In the genomic region with DNA sequence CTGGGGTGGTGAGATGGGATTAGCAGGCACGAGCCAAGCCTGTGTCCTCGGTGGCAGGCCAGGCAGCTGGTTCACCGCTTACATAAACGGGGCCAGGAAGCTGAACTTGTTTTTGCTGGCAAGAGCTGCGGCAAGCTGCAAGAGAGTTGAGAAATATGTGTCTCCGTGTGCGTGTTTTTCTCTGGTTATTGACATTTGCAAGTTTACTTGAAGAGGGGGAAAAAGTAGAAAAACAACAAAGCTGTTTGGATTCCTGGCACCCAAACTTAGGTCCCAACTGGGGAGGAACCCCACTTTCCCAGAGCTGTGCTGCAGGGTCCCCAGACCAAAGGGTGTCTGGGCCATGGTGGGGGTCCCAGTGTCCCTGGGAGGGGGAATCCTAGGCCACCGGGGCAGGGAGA, we compare ENCODE assay signal across 8 cellular contexts. TPM values are rescaled to one million over a fixed set of nuclear protein-coding genes. Genes with fewer than 3 reads are reported as not detected.
DNase-seq lines count a peak whose midpoint lies in the region; ATAC-seq, FAIRE-seq and TF ChIP-seq lines count a peak whose summit lies in the region.

No MANE protein-coding gene starts in this region.

- H3K27ac ChIP-seq in small intestine (ENCODE audit: low read depth in 1 of 2, low read length in 1 of 2) = peak overlapping the region; percentile 96 to 97

- H3K27me3 ChIP-seq in small intestine (ENCODE audit: control insufficient read depth in 2 of 2, insufficient read depth in 2 of 2, low read length in 2 of 2) = no peaks in the 10 kb centered on the region

- WGBS in small intestine, 3 donors = 6 to 13% (median 9%) methylated on average over 8 of the region's 8 CpGs

- no peak overlapping the region for H3K4me3 ChIP-seq in astrocyte of the cerebellum (ENCODE audit: low read depth, low read length)
- no peak overlapping the region for H3K4me3 ChIP-seq in small intestine (ENCODE audit: low read depth in 1 of 2, low read length in 2 of 2)

- no peaks in the 10 kb centered on the region for H3K36me3 ChIP-seq in small intestine (ENCODE audit: control insufficient read depth in 2 of 2, insufficient read depth in 2 of 2, low read length in 2 of 2)

- peak; percentile 54 for DNase-seq in CD1c-positive myeloid dendritic cell (ENCODE audit: extremely low spot score)
- peak; percentile 81 for DNase-seq in NCI-H460 (ENCODE audit: extremely low read depth, low read depth)
- DNase-seq in astrocyte of the cerebellum (ENCODE audit: low read depth) = peak; percentile 86
- DNase-seq in hippocampal formation (lab: John Stamatoyannopoulos, UW) = peak; percentile 60 to 68
- DNase-seq in small intestine = peak; percentile 59
- DNase-seq in HK-2 (ENCODE audit: unreplicated experiment) = no peak
- no peak for DNase-seq in cerebellar nuclear complex (lab: John Stamatoyannopoulos, UW)

- no peaks in the 10 kb centered on the region for H3K9me3 ChIP-seq in small intestine (ENCODE audit: control insufficient read depth, low read depth)

- ATAC-seq in activated CD4-positive, CD25-positive, alpha-beta regulatory T cell treated with anti-CD3 and anti-CD28 coated beads, Interleukin-2, amount 50 U/mL, for 24 hours = no peak

- in situ Hi-C loops in astrocyte of the cerebellum (cut with HindIII; ENCODE audit: low sequenced_read_pairs) = no loop called here

- no peak for FAIRE-seq in small intestine (lab: Jason Lieb, UNC)

- TF ChIP-seq CTCF in astrocyte of the cerebellum (IDR thresholded peaks at IDR 0.05; ENCODE audit: low read depth, low read length, missing control alignments) = no peak

- H3K4me1 ChIP-seq in small intestine (ENCODE audit: control insufficient read depth in 2 of 2, insufficient read depth in 1 of 2, low read depth in 1 of 2, low read length in 1 of 2) = peaks cover 17 to 29% of the 10 kb centered on the region in 2 donors

RNA-seq across cellular contexts. Expression of a gene that starts 14.5 kb away (rescaled TPM):
- 4.9 and 7.6 TPM in 2 replicates for total RNA-seq in NCI-H460 (2014; rRNA removed; shearing (Covaris generic))
- 10.5 and 14.7 TPM in 2 replicates for polyA plus RNA-seq in NCI-H460 (2014; cell fraction: nucleus; rRNA removed)
- polyA plus RNA-seq in small intestine = 10 to 100 TPM; 10.7 to 21.2 (median 11.6) TPM

Comparison
In these comparisons a context has a peak if more than half of its experiments do, and no peak if none do; other contexts are left out.
1. DNase-seq: peak in CD1c-positive myeloid dendritic cell (single experiment), NCI-H460 (single experiment), astrocyte of the cerebellum (single experiment), hippocampal formation (2 of 2) and small intestine (single experiment); none in HK-2 (single experiment) and cerebellar nuclear complex (0 of 2).